ENCODE assay signal across 23 cellular contexts in genomic region chrX:118524344-118524743, GRCh38. TPM values are rescaled to one million over a fixed set of nuclear protein-coding genes. Genes with fewer than 3 reads are reported as not detected.
DNase-seq lines count a peak whose midpoint lies in the region; ATAC-seq and TF ChIP-seq lines count a peak whose summit lies in the region.
"Had no signal": no experiment of that assay in that cellular context is flagged by ENCODE, and none has a peak within 500 bp of the region (broad histone marks: within the 10 kb centered on the region; RNA-seq: fewer than 3 reads in every experiment).

No MANE protein-coding gene starts in this region.

- no peak overlapping the region for H4K5ac ChIP-seq in IMR-90 (ENCODE audit: low read depth, low read length)

- H3K9me3 ChIP-seq in IMR-90 (ENCODE audit: control insufficient read depth, insufficient read depth, low read length), result no peaks in the 10 kb centered on the region
- H3K9me3 ChIP-seq: A549, adrenal gland, BLaER1, heart right ventricle, mucosa of descending colon, Peyer's patch, SJSA1, suprapubic skin had no signal

- H3K27me3 ChIP-seq in IMR-90 (ENCODE audit: control insufficient read depth, insufficient read depth, low read length), result no peaks in the 10 kb centered on the region
- H3K27me3 ChIP-seq: BLaER1, heart right ventricle, Peyer's patch, SJSA1, suprapubic skin had no signal

- BruUV-seq in IMR-90 (replicated peaks; lab: Mats Ljungman, UMichigan), result no TSS peak

- H3K9me1 ChIP-seq in IMR-90 (ENCODE audit: insufficient read depth, low read length), result no peaks in the 10 kb centered on the region

- no peak overlapping the region; the same call in 2 of the 3 replicates for H2BK15ac ChIP-seq in IMR-90 (ENCODE audit: low read depth, low read length)

- no peaks in the 10 kb centered on the region for H3K36me3 ChIP-seq in IMR-90 (ENCODE audit: control insufficient read depth, insufficient read depth, low read length)
- H3K36me3 ChIP-seq: adrenal gland, BLaER1, heart right ventricle, Peyer's patch, SJSA1, suprapubic skin had no signal

- POLR2A ChIA-PET in IMR-90 (lab: Charles Lee; ENCODE audit: unreplicated experiment), result no interaction called here

- in situ Hi-C loops in IMR-90 (cut with MboI; ENCODE audit: low sequenced_read_pairs), result no loop called here

- no peaks in the 10 kb centered on the region for H3K27me3 Mint-ChIP-seq in activated CD4-positive, alpha-beta T cell treated with anti-CD3 and anti-CD28 coated beads, Interleukin-2, amount 10 ng/mL, durations not matched to agents 24 days and 14 days
- H3K27me3 Mint-ChIP-seq in activated naive CD8-positive, alpha-beta T cell treated with anti-CD3 and anti-CD28 coated beads for 36 hours, result no peaks in the 10 kb centered on the region
- H3K27me3 Mint-ChIP-seq in natural killer cell treated with Interleukin-12 subunit alpha and Interleukin-12 subunit beta and Interleukin-15 and Interleukin-18, amount 100 ng/mL, for 72 hours, result peaks cover 0 to 5% of the 10 kb centered on the region in 2 donors

- no peak overlapping the region for H3K56ac ChIP-seq in IMR-90 (ENCODE audit: extremely low read depth, insufficient read depth, low read length)

- no peaks in the 10 kb centered on the region; the same call in 1 of the 2 replicates for H4K20me1 ChIP-seq in IMR-90 (ENCODE audit: insufficient read depth, low read length)

- H3K27ac ChIP-seq in IMR-90 (ENCODE audit: insufficient read depth, low read length), result no peak overlapping the region
- H3K27ac ChIP-seq: A549, adrenal gland, BLaER1, Peyer's patch, SJSA1, suprapubic skin had no signal

- no peak for TF ChIP-seq CTCF in IMR-90 (conservative IDR thresholded peaks at IDR 0.05; ENCODE audit: low read depth, low read length)

- no peak overlapping the region for H2BK5ac ChIP-seq in IMR-90 (ENCODE audit: low read depth, low read length, poor library complexity, severe bottlenecking)

- no peak overlapping the region for H4K8ac ChIP-seq in IMR-90 (ENCODE audit: low read depth in 2 of 2, low read length in 2 of 2)

- peaks cover 19% of the 10 kb centered on the region for H3K4me1 ChIP-seq in IMR-90 (ENCODE audit: control insufficient read depth, insufficient read depth, low read length)
- H3K4me1 ChIP-seq: Peyer's patch had no signal

- TF ChIP-seq POLR2A in IMR-90 (IDR thresholded peaks at IDR 0.05; ENCODE audit: low read depth, low read length) (no peak), erythroblast (IDR thresholded peaks at IDR 0.05; ENCODE audit: low read length) (no peak)

- H3K27ac Mint-ChIP-seq in activated CD4-positive, alpha-beta T cell treated with anti-CD3 and anti-CD28 coated beads, Interleukin-2, amount 10 ng/mL, durations not matched to agents 24 days and 14 days, result peak overlapping the region; percentile 65
- H3K27ac Mint-ChIP-seq in activated naive CD8-positive, alpha-beta T cell treated with anti-CD3 and anti-CD28 coated beads for 36 hours, result peak overlapping the region; percentile 85
- peak overlapping the region; percentile 76 to 85 for H3K27ac Mint-ChIP-seq in natural killer cell treated with Interleukin-12 subunit alpha and Interleukin-12 subunit beta and Interleukin-15 and Interleukin-18, amount 100 ng/mL, for 72 hours

- ATAC-seq in IMR-90 (ENCODE audit: low read depth), result no peak
- ATAC-seq in natural killer cell treated with Interleukin-12 subunit alpha and Interleukin-12 subunit beta and Interleukin-15 and Interleukin-18, amount 100 ng/mL, for 72 hours, result no peak
- ATAC-seq: A549, heart right ventricle, left lobe of liver had no signal

- H3K4me1 Mint-ChIP-seq in activated CD4-positive, alpha-beta T cell treated with anti-CD3 and anti-CD28 coated beads, Interleukin-2, amount 10 ng/mL, durations not matched to agents 24 days and 14 days, result peaks cover 59% of the 10 kb centered on the region
- H3K4me1 Mint-ChIP-seq in activated naive CD8-positive, alpha-beta T cell treated with anti-CD3 and anti-CD28 coated beads for 36 hours, result peaks cover 73% of the 10 kb centered on the region
- peaks cover 47 to 62% of the 10 kb centered on the region in 2 donors for H3K4me1 Mint-ChIP-seq in natural killer cell treated with Interleukin-12 subunit alpha and Interleukin-12 subunit beta and Interleukin-15 and Interleukin-18, amount 100 ng/mL, for 72 hours (ENCODE audit: low read depth in 2 of 2)

- H4K91ac ChIP-seq in IMR-90 (ENCODE audit: insufficient read depth, low read depth, low read length), result no peak overlapping the region

- H3K79me1 ChIP-seq in IMR-90 (ENCODE audit: low read depth in 1 of 2, low read length in 2 of 2), result peaks cover 5 to 9% of the 10 kb centered on the region in 2 experiments

- peaks cover 13% of the 10 kb centered on the region for H3K36me3 Mint-ChIP-seq in activated CD4-positive, alpha-beta T cell treated with anti-CD3 and anti-CD28 coated beads, Interleukin-2, amount 10 ng/mL, durations not matched to agents 24 days and 14 days (ENCODE audit: low read depth)
- H3K36me3 Mint-ChIP-seq in activated naive CD8-positive, alpha-beta T cell treated with anti-CD3 and anti-CD28 coated beads for 36 hours, result peaks cover 26% of the 10 kb centered on the region
- H3K36me3 Mint-ChIP-seq in natural killer cell treated with Interleukin-12 subunit alpha and Interleukin-12 subunit beta and Interleukin-15 and Interleukin-18, amount 100 ng/mL, for 72 hours, result peaks cover 2% of the 10 kb centered on the region

- DNase-seq in activated CD4-positive, alpha-beta T cell treated with anti-CD3 and anti-CD28 coated beads, Interleukin-2, amount 10 ng/mL, durations not matched to agents 24 days and 14 days, result no peak
- DNase-seq in activated CD4-positive, alpha-beta T cell treated with anti-CD3 and anti-CD28 coated beads for 48 hours, result no peak
- DNase-seq in IMR-90 (no peak), erythroblast (lab: John Stamatoyannopoulos, UW) (no peak), NCI-H1694 (lab: John Stamatoyannopoulos, UW) (no peak), putamen (ENCODE audit: low spot score) (no peak)
- no peak for DNase-seq in activated naive CD8-positive, alpha-beta T cell treated with anti-CD3 and anti-CD28 coated beads for 36 hours
- DNase-seq in natural killer cell treated with Interleukin-12 subunit alpha and Interleukin-12 subunit beta and Interleukin-15 and Interleukin-18, amount 100 ng/mL, for 72 hours (ENCODE audit: low spot score), result no peak
- DNase-seq: adrenal gland; heart right ventricle; mucosa of descending colon; NCI-H1417 treated with DMSO at 0.1 percent for 48 hours; NCI-H510A treated with DMSO at 0.1 percent for 48 hours; nucleus accumbens; Peyer's patch; retina; stimulated activated CD4-positive, alpha-beta T cell treated with anti-CD3 and anti-CD28 coated beads, Interleukin-12 subunit alpha, Interleukin-12 subunit beta, amount 100 ng/mL, for 4 hours; T1000 had no signal

- CTCF ChIA-PET in IMR-90 (lab: Yijun Ruan, JAX), result no interaction called here

- H3K14ac ChIP-seq in IMR-90 (replicated peaks; ENCODE audit: low read depth, low read length), result no peak overlapping the region

- H3K9ac ChIP-seq in IMR-90 (ENCODE audit: low read depth, low read length), result no peak overlapping the region
- H3K9ac ChIP-seq: BLaER1 had no signal

- no peak overlapping the region for H3K23ac ChIP-seq in IMR-90 (ENCODE audit: low read depth, low read length)

- no peak overlapping the region for H3K4me2 ChIP-seq in IMR-90 (ENCODE audit: low read depth, low read length)
- H3K4me2 ChIP-seq: A549, BLaER1 had no signal

- peak overlapping the region; percentile 23 for H3K4me3 Mint-ChIP-seq in activated CD4-positive, alpha-beta T cell treated with anti-CD3 and anti-CD28 coated beads, Interleukin-2, amount 10 ng/mL, durations not matched to agents 24 days and 14 days
- H3K4me3 Mint-ChIP-seq in activated naive CD8-positive, alpha-beta T cell treated with anti-CD3 and anti-CD28 coated beads for 36 hours, result no peak overlapping the region
- peak overlapping the region; percentile 72 for H3K4me3 Mint-ChIP-seq in natural killer cell treated with Interleukin-12 subunit alpha and Interleukin-12 subunit beta and Interleukin-15 and Interleukin-18, amount 100 ng/mL, for 72 hours

- no peak overlapping the region for H3K4ac ChIP-seq in IMR-90 (ENCODE audit: low read depth, low read length)

- dilution Hi-C loops in IMR-90 (cut with HindIII; ENCODE audit: low sequenced_read_pairs, unreplicated experiment), result no loop called here

- H3K18ac ChIP-seq in IMR-90 (ENCODE audit: low read depth, low read length), result no peak overlapping the region

- H2BK120ac ChIP-seq in IMR-90 (ENCODE audit: low read depth, low read length), result no peak overlapping the region

- no CpG with 5 or more reads among the region's 3 CpGs for WGBS in IMR-90 (ENCODE audit: extremely low coverage in 2 of 2, insufficient read length in 1 of 2), 2 experiments

- no peak overlapping the region for H2AK9ac ChIP-seq in IMR-90 (replicated peaks; ENCODE audit: low read depth, low read length, poor library complexity)

- H3K9me3 Mint-ChIP-seq in activated CD4-positive, alpha-beta T cell treated with anti-CD3 and anti-CD28 coated beads, Interleukin-2, amount 10 ng/mL, durations not matched to agents 24 days and 14 days, result peaks cover under 1% of the 10 kb centered on the region
- H3K9me3 Mint-ChIP-seq in activated naive CD8-positive, alpha-beta T cell treated with anti-CD3 and anti-CD28 coated beads for 36 hours, result peaks cover 3% of the 10 kb centered on the region
- H3K9me3 Mint-ChIP-seq in natural killer cell treated with Interleukin-12 subunit alpha and Interleukin-12 subunit beta and Interleukin-15 and Interleukin-18, amount 100 ng/mL, for 72 hours, result peaks cover under 1% of the 10 kb centered on the region

- H3K4me3 ChIP-seq in IMR-90 (ENCODE audit: insufficient read depth, low read depth, low read length), result no peak overlapping the region
- H3K4me3 ChIP-seq: A549, adrenal gland, BLaER1, heart right ventricle, mucosa of descending colon, Peyer's patch, SJSA1, suprapubic skin had no signal

- 0 out of 2 replicates have a peak overlapping the region, but pooled peaks have one; percentile 30 for H2BK20ac ChIP-seq in IMR-90 (ENCODE audit: low read depth, low read length)

- TF ChIP-seq RAD21 in IMR-90 (IDR thresholded peaks at IDR 0.05; ENCODE audit: low read length), result no peak

- H2AK5ac ChIP-seq in IMR-90 (ENCODE audit: low read depth, low read length), result no peak overlapping the region

- no peak overlapping the region for H2AFZ ChIP-seq in IMR-90 (replicated peaks; ENCODE audit: low read length, poor library complexity)

- intact Hi-C loops in activated CD4-positive, alpha-beta T cell treated with anti-CD3 and anti-CD28 coated beads, Interleukin-2, amount 10 ng/mL, durations not matched to agents 24 days and 14 days (cut with micrococcal nuclease), result no loop called here
- intact Hi-C loops in IMR-90 (cut with micrococcal nuclease), result no loop called here

RNA-seq across cellular contexts. Expression of gene DOCK11, which starts 28.7 kb away (rescaled TPM):
- 27.8 and 28.6 TPM in 2 replicates for total RNA-seq in activated CD4-positive, alpha-beta T cell treated with anti-CD3 and anti-CD28 coated beads, Interleukin-2, amount 10 ng/mL, durations not matched to agents 24 days and 14 days
- total RNA-seq in IMR-90 (2012; rRNA removed), result 13.1 and 14.7 TPM in 2 replicates
- polyA plus RNA-seq in IMR-90 (2012; rRNA removed), result 3.2 and 3.9 TPM in 2 replicates
- 0.55 and 0.69 TPM in 2 replicates for polyA plus RNA-seq in IMR-90 (2012; cell fraction: cytosol; rRNA removed)
- 0.35 and 5.0 TPM in 2 replicates for polyA plus RNA-seq in IMR-90 (2012; cell fraction: nucleus; rRNA removed; ENCODE audit: low replicate concordance)
- total RNA-seq in activated naive CD8-positive, alpha-beta T cell treated with anti-CD3 and anti-CD28 coated beads for 36 hours, result 10 to 100 TPM; 44.7 to 47.3 TPM
- 10 to 100 TPM; 32.0 to 44.5 TPM for total RNA-seq in natural killer cell treated with Interleukin-12 subunit alpha and Interleukin-12 subunit beta and Interleukin-15 and Interleukin-18, amount 100 ng/mL, for 72 hours
